Comparison of ENCODE assay signal across 11 cellular contexts in the genomic region with DNA sequence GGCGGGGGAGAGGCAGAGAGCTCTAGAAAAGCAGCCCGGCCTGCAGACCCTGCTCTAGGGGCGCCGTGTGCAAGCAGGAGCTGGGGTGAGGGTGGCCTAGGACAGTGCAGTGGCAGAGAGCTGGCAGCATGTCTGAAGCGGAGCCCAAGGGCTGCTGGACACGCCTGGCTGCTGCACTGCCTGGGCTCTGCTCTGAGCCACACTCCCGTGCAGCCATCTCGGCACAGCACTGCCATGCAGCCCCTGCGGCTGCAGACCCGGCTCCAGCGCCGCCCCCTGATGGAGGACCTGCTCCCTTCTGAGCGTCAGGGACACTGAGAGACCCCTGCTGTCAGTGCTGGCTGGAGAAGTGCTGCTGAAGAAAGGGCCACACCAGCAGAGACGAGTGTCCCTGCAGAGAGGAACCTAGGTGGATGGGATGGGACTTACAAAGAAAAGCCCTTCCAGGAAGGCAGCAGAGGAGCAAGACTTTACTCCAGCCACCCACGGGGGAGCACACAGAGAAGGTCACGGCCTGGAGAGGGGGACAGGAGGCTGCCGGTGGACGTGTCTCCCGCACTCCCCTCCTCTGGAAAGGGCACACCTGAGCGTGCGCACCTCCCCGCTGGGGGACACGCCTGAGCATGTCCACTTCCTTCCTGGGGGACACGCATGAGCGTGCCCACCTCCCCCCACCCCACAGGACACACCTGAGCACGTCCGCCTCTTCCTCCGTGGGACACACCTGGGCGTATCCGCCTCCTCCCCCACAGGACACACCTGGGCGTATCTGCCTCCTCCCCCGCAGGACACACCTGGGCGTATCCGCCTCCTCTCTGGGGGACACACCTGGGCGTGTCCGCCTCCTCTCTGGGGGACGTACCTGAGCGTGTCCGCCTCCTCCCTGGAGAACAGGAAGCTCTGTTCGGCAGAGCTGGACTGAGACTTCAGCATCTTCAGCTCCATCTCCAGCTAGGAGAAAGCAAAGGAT.
DNase-seq lines count a peak whose midpoint lies in the region; ATAC-seq and TF ChIP-seq lines count a peak whose summit lies in the region.
"Had no signal": no experiment of that assay in that cellular context is flagged by ENCODE, and none has a peak within 500 bp of the region (broad histone marks: within the 10 kb centered on the region; RNA-seq: fewer than 3 reads in every experiment).

No MANE protein-coding gene starts in this region.

- peak overlapping the region; percentile 35 for H3K27ac ChIP-seq in RWPE2 (ENCODE audit: poor library complexity, severe bottlenecking)

- H3K9me3 ChIP-seq in RWPE2 (ENCODE audit: severe bottlenecking) = no peaks in the 10 kb centered on the region

- H3K27me3 ChIP-seq in H7 (ENCODE audit: control insufficient read depth, insufficient read depth, low read length) (no peaks in the 10 kb centered on the region), RWPE2 (ENCODE audit: insufficient read depth, poor library complexity, severe bottlenecking) (no peaks in the 10 kb centered on the region)

- H3K4me3 ChIP-seq in H7 (ENCODE audit: insufficient read depth, low read depth, low read length) (no peak overlapping the region), RWPE2 (ENCODE audit: severe bottlenecking) (no peak overlapping the region)

- no peak overlapping the region for H3K27ac Mint-ChIP-seq in nephron progenitor cell
- H3K27ac Mint-ChIP-seq: stimulated activated naive CD8-positive, alpha-beta T cell treated with anti-CD3 and anti-CD28 coated beads, Interleukin-15, Interleukin-2, amounts not matched to agents 100 ng/mL and 50 ng/mL, for 24 hours had no signal

- peaks cover 33% of the 10 kb centered on the region for H3K36me3 Mint-ChIP-seq in nephron progenitor cell (ENCODE audit: low read depth)

- peak; percentile 89 for DNase-seq in H7
- DNase-seq in RWPE2 (ENCODE audit: low spot score) = no peak
- peak; percentile 29 for DNase-seq in nephron progenitor cell
- no peak for DNase-seq in AG08396 (ENCODE audit: low spot score)
- no peak for DNase-seq in NCI-H1930 (lab: John Stamatoyannopoulos, UW)
- DNase-seq in NCI-H1436 treated with DMSO at 0.1 percent for 48 hours (lab: John Stamatoyannopoulos, UW) = no peak
- DNase-seq in HUDEP-2 (lab: John Stamatoyannopoulos, UW; ENCODE audit: unreplicated experiment in 76 of 76) = no peak
- DNase-seq: activated CD8-positive, alpha-beta T cell treated with anti-CD3 and anti-CD28 coated beads, Interleukin-2, amount 10 ng/mL, durations not matched to agents 7 days and 5 days; stimulated activated CD4-positive, alpha-beta T cell treated with anti-CD3 and anti-CD28 coated beads, Interleukin-12 subunit alpha, Interleukin-12 subunit beta, amount 100 ng/mL, for 4 hours had no signal

- peaks cover 18% of the 10 kb centered on the region for H3K9me3 Mint-ChIP-seq in nephron progenitor cell
- H3K9me3 Mint-ChIP-seq: stimulated activated naive CD8-positive, alpha-beta T cell treated with anti-CD3 and anti-CD28 coated beads, Interleukin-15, Interleukin-2, amounts not matched to agents 100 ng/mL and 50 ng/mL, for 24 hours had no signal

- peaks cover 16% of the 10 kb centered on the region for H3K4me1 Mint-ChIP-seq in nephron progenitor cell

- H3K4me1 ChIP-seq in RWPE2 (ENCODE audit: insufficient read depth, poor library complexity, severe bottlenecking) = peaks cover 6% of the 10 kb centered on the region

- H3K36me3 ChIP-seq in H7 (replicated peaks; ENCODE audit: control insufficient read depth, insufficient read depth, low read length) = no peaks in the 10 kb centered on the region; the same call in 1 of the 2 replicates
- H3K36me3 ChIP-seq in RWPE2 (ENCODE audit: low read depth) = 0 out of 2 replicates have a peak, but pooled peaks cover 4% of the 10 kb centered on the region

- peaks cover 8% of the 10 kb centered on the region for H3K27me3 Mint-ChIP-seq in nephron progenitor cell (ENCODE audit: low read depth, poor library complexity)
- H3K27me3 Mint-ChIP-seq: stimulated activated naive CD8-positive, alpha-beta T cell treated with anti-CD3 and anti-CD28 coated beads, Interleukin-15, Interleukin-2, amounts not matched to agents 100 ng/mL and 50 ng/mL, for 24 hours had no signal

- no peak overlapping the region for H3K4me3 Mint-ChIP-seq in nephron progenitor cell
- H3K4me3 Mint-ChIP-seq: activated CD8-positive, alpha-beta T cell treated with anti-CD3 and anti-CD28 coated beads, Interleukin-2, amount 10 ng/mL, durations not matched to agents 7 days and 5 days; stimulated activated naive CD8-positive, alpha-beta T cell treated with anti-CD3 and anti-CD28 coated beads, Interleukin-15, Interleukin-2, amounts not matched to agents 100 ng/mL and 50 ng/mL, for 24 hours had no signal

- TF ChIP-seq CTCF in RWPE2 (IDR thresholded peaks at IDR 0.05; ENCODE audit: poor library complexity, severe bottlenecking) = no peak
- no peak for TF ChIP-seq CTCF in nephron progenitor cell (IDR thresholded peaks at IDR 0.05)

- ATAC-seq in GM18868 (IDR thresholded peaks at IDR 0.05; ENCODE audit: unreplicated experiment) = peak; percentile 81
- ATAC-seq in RWPE2 (ENCODE audit: low read depth) = peak; percentile 89
- ATAC-seq: activated CD8-positive, alpha-beta T cell treated with anti-CD3 and anti-CD28 coated beads, Interleukin-2, amount 10 ng/mL, durations not matched to agents 7 days and 5 days had no signal

Comparison
In these comparisons a context has a peak if more than half of its experiments do, and no peak if none do; other contexts are left out.
1. DNase-seq: peak in H7 (single experiment) and nephron progenitor cell (single experiment); none in RWPE2 (single experiment), AG08396 (single experiment), NCI-H1930 (0 of 2), NCI-H1436 treated with DMSO at 0.1 percent for 48 hours (single experiment) and HUDEP-2 (0 of 76).